In the genomic region with DNA sequence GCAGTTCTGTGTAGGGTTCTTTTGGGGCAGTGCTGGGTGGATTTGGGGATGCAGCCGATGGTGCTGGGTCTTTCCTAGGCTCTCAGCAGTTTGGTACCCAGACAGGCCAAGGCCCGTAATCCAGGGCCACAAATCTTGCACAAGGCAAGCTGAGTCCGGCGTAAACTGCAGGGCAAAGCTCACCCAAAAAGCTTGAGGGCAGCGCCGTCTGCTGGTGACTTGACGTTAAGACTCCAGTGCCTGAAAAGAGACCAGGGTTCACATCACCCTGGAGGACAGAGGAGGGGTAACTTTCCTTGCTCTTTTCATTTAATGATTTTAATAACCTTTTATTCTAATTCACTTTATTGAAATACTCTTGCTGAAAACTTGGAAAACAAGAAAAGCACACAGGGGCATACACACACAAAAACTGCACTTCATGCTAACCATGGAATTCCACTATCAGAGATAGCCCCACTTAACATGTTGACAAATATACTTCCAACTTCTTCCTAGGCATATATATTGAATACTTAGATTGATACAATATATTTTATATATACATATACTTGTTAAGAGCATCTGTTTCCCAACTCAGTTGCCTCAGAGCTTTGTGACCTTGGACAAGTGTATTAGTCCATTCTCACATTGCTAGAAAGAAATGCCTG, we compare ENCODE assay signal across 8 cellular contexts. TPM values are rescaled to one million over a fixed set of nuclear protein-coding genes. Genes with fewer than 3 reads are reported as not detected.
DNase-seq lines count a peak whose midpoint lies in the region; ATAC-seq and TF ChIP-seq lines count a peak whose summit lies in the region.

No MANE protein-coding gene starts in this region.

- no peak overlapping the region for H2AK5ac ChIP-seq in mesenchymal stem cell (ENCODE audit: low read length, severe bottlenecking)

- no peaks in the 10 kb centered on the region for H3K9me3 Mint-ChIP-seq in endodermal cell

- no peaks in the 10 kb centered on the region for H3K9me3 ChIP-seq in endodermal cell (ENCODE audit: control insufficient read depth, low read length)
- H3K9me3 ChIP-seq in mesenchymal stem cell (ENCODE audit: control insufficient read depth, low read length) = no peaks in the 10 kb centered on the region

- no peak overlapping the region for H3K27ac Mint-ChIP-seq in endodermal cell

- H3K18ac ChIP-seq in mesenchymal stem cell (ENCODE audit: low read depth in 1 of 2, low read length in 2 of 2) = no peak overlapping the region

- no peak overlapping the region for H3K4me2 ChIP-seq in mesenchymal stem cell (ENCODE audit: low read length, poor library complexity, severe bottlenecking)

- H3K27ac ChIP-seq in endodermal cell (ENCODE audit: low read depth, low read length) (no peak overlapping the region), mesenchymal stem cell (ENCODE audit: low read length, poor library complexity, severe bottlenecking) (no peak overlapping the region)

- 20 to 21% methylated on average over 3 to 7 of the region's 7 CpGs for WGBS in endodermal cell (ENCODE audit: insufficient coverage in 1 of 2, insufficient read length in 1 of 2), 2 experiments
- 8% methylated on average over 7 of the region's 7 CpGs for WGBS in mesenchymal stem cell

- peaks cover 19% of the 10 kb centered on the region for H3K4me1 ChIP-seq in endodermal cell (ENCODE audit: control insufficient read depth, insufficient read depth, low read length)
- peaks cover 2% of the 10 kb centered on the region for H3K4me1 ChIP-seq in mesenchymal stem cell (ENCODE audit: control insufficient read depth, insufficient read depth, low read depth, low read length)

- H4K8ac ChIP-seq in mesenchymal stem cell (ENCODE audit: low read length) = no peak overlapping the region

- H3K14ac ChIP-seq in mesenchymal stem cell (ENCODE audit: low read length in 2 of 2) = no peak overlapping the region

- TF ChIP-seq CTCF in endodermal cell (conservative IDR thresholded peaks at IDR 0.05) = peak; percentile 99

- H3K4me3 Mint-ChIP-seq in endodermal cell = no peak overlapping the region

- no peak for ATAC-seq in HG02759 (IDR thresholded peaks at IDR 0.05; ENCODE audit: unreplicated experiment)

- no peak overlapping the region for H2BK15ac ChIP-seq in mesenchymal stem cell (ENCODE audit: low read depth, poor library complexity, severe bottlenecking)

- H3K36me3 Mint-ChIP-seq in endodermal cell (ENCODE audit: low read depth) = no peaks in the 10 kb centered on the region

- H3K4me1 Mint-ChIP-seq in endodermal cell = peaks cover 28% of the 10 kb centered on the region

- no peaks in the 10 kb centered on the region for H3K79me1 ChIP-seq in mesenchymal stem cell (replicated peaks; ENCODE audit: low read length, poor library complexity, severe bottlenecking)

- no peak overlapping the region for H2BK120ac ChIP-seq in mesenchymal stem cell (ENCODE audit: low read depth, low read length)

- peaks cover 3% of the 10 kb centered on the region for H3K27me3 Mint-ChIP-seq in endodermal cell (ENCODE audit: insufficient read depth)

- no peaks in the 10 kb centered on the region for H3K36me3 ChIP-seq in endodermal cell (ENCODE audit: control insufficient read depth, insufficient read depth, low read length)
- no peaks in the 10 kb centered on the region for H3K36me3 ChIP-seq in mesenchymal stem cell (ENCODE audit: control insufficient read depth in 1 of 2, insufficient read depth in 2 of 2, low read depth in 1 of 2, low read length in 2 of 2)

- H3K9ac ChIP-seq in endodermal cell (ENCODE audit: extremely low read depth, low read length, poor library complexity, severe bottlenecking) (no peak overlapping the region), mesenchymal stem cell (ENCODE audit: low read length) (no peak overlapping the region)

- no peak overlapping the region for H2BK12ac ChIP-seq in mesenchymal stem cell (ENCODE audit: low read length in 2 of 2)

- peak; percentile 69 for DNase-seq in EL
- peak; percentile 81 for DNase-seq in HS-5 (ENCODE audit: low read depth)
- DNase-seq in NOMO-1 (lab: John Stamatoyannopoulos, UW; ENCODE audit: unreplicated experiment in 2 of 2) = peak; percentile 64 to 83
- DNase-seq in activated CD8-positive, alpha-beta memory T cell treated with anti-CD3 and anti-CD28 coated beads for 24 hours = peak; percentile 85
- DNase-seq in endodermal cell = peak; percentile 94
- DNase-seq in mesenchymal stem cell = peak; percentile 72
- peak; percentile 18 to 39 for DNase-seq in stimulated activated CD8-positive, alpha-beta memory T cell treated with anti-CD3 and anti-CD28 coated beads, Interleukin-15, amount 100 ng/mL, for 4 hours (ENCODE audit: low read depth in 2 of 2)

- no peak overlapping the region for H3K4me3 ChIP-seq in endodermal cell (ENCODE audit: low read length)
- no peak overlapping the region for H3K4me3 ChIP-seq in mesenchymal stem cell (ENCODE audit: insufficient read depth in 1 of 2, low read depth in 1 of 2, low read length in 2 of 2)

- H2BK5ac ChIP-seq in mesenchymal stem cell (ENCODE audit: low read depth, low read length, poor library complexity, severe bottlenecking) = no peak overlapping the region

- H3K27me3 ChIP-seq in endodermal cell (ENCODE audit: control insufficient read depth, insufficient read depth, low read length, poor library complexity, severe bottlenecking) = no peaks in the 10 kb centered on the region
- H3K27me3 ChIP-seq in mesenchymal stem cell (ENCODE audit: control insufficient read depth in 1 of 2, insufficient read depth in 1 of 2, low read length in 2 of 2) = peaks cover 37 to 66% of the 10 kb centered on the region in 2 experiments

- H4K91ac ChIP-seq in mesenchymal stem cell (ENCODE audit: low read length) = no peak overlapping the region

- no peak overlapping the region for H2AFZ ChIP-seq in mesenchymal stem cell (ENCODE audit: low read depth, low read length)

- H3K23ac ChIP-seq in mesenchymal stem cell (ENCODE audit: low read length in 2 of 2) = no peak overlapping the region

- H3K4ac ChIP-seq in mesenchymal stem cell (ENCODE audit: low read depth in 1 of 2, low read length in 2 of 2) = no peak overlapping the region

RNA-seq across cellular contexts. Expression of a gene that starts 38.9 kb away (rescaled TPM):
- under 1 TPM in 1 of 2 donors, not detected in 1; 0.33 TPM for total RNA-seq in endodermal cell
- 1.3 TPM for polyA plus RNA-seq in endodermal cell (2013, experiment 1 of 2)
- 1.4 TPM for polyA plus RNA-seq in endodermal cell (2013, experiment 2 of 2)
- 0.01 TPM for polyA plus RNA-seq in mesenchymal stem cell (2013, experiment 1 of 2)
- polyA plus RNA-seq in mesenchymal stem cell (2013, experiment 2 of 2) = not detected

RNA-seq across cellular contexts. Expression of a gene that starts 59.5 kb away (rescaled TPM):
- total RNA-seq in endodermal cell = 10 to 100 TPM; 84.9 to 94.2 TPM
- polyA plus RNA-seq in endodermal cell (2013, experiment 1 of 2) = 31.9 TPM
- polyA plus RNA-seq in endodermal cell (2013, experiment 2 of 2) = 33.3 TPM
- 8.0 TPM for polyA plus RNA-seq in mesenchymal stem cell (2013, experiment 1 of 2)
- polyA plus RNA-seq in mesenchymal stem cell (2013, experiment 2 of 2) = 7.8 TPM

Comparison
In these comparisons a context has a peak if more than half of its experiments do, and no peak if none do; other contexts are left out.
1. DNase-seq: peak in every context shown above with its lines; median percentile 94 in endodermal cell; 85 in activated CD8-positive, alpha-beta memory T cell treated with anti-CD3 and anti-CD28 coated beads for 24 hours; 81 in HS-5; 74 in NOMO-1; 72 in mesenchymal stem cell; 69 in EL; 28 in stimulated activated CD8-positive, alpha-beta memory T cell treated with anti-CD3 and anti-CD28 coated beads, Interleukin-15, amount 100 ng/mL, for 4 hours.